9 cellular contexts compared by ENCODE assay signal in genomic region chr6:122184260-122184934, GRCh38.
DNase-seq lines count a peak whose midpoint lies in the region; ATAC-seq and TF ChIP-seq lines count a peak whose summit lies in the region.
"Had no signal": no experiment of that assay in that cellular context is flagged by ENCODE, and none has a peak within 500 bp of the region (broad histone marks: within the 10 kb centered on the region; RNA-seq: fewer than 3 reads in every experiment).

No MANE protein-coding gene starts in this region.

- no peaks in the 10 kb centered on the region for H3K27me3 ChIP-seq in PC-9 (ENCODE audit: insufficient read depth, low read depth)

- H3K9me3 Mint-ChIP-seq in CD14-positive monocyte (no peaks in the 10 kb centered on the region), T-cell (no peaks in the 10 kb centered on the region)

- H3K4me2 ChIP-seq in PC-9: no peak overlapping the region

- TF ChIP-seq CTCF in GM10248 (IDR thresholded peaks at IDR 0.05; ENCODE audit: control extremely low read depth, extremely low read depth, low read depth, missing control alignments) (peak; percentile 6), PC-9 (conservative IDR thresholded peaks at IDR 0.05) (peak; percentile 62; the same call in 1 of the 2 replicates), fibroblast of pulmonary artery (IDR thresholded peaks at IDR 0.05; ENCODE audit: low read length, missing control alignments) (peak; percentile 40), retinal pigment epithelial cell (conservative IDR thresholded peaks at IDR 0.05; ENCODE audit: low read depth, low read length) (peak; percentile 49), CD14-positive monocyte (IDR thresholded peaks at IDR 0.05) (no peak)

- CTCF ChIA-PET in GM10248 (lab: Yijun Ruan, JAX) (interaction anchor here (1.2 to 1.4 kb wide), 2 partner anchors 28 to 1129 kb away, joined by 3 read pairs; no protein-coding TSS in a partner anchor), PC-9 (lab: Charles Lee) (interaction anchor here (0.5 kb wide), 1 partner anchor 461 kb away, joined by 5 read pairs; no protein-coding TSS in a partner anchor), T-cell (lab: Charles Lee) (interaction anchor here (0.5 to 0.6 kb wide), 2 partner anchors 18 to 694 kb away, joined by 4 to 9 read pairs; no protein-coding TSS in a partner anchor)

- H2AFZ ChIP-seq in PC-9: no peak overlapping the region

- intact Hi-C loops in PC-9 (cut with micrococcal nuclease; ENCODE audit: unreplicated experiment): loop anchor here (1.0 kb wide), 1 partner anchor 754 kb away; no protein-coding TSS in a partner anchor
- intact Hi-C loops in CD14-positive monocyte (cut with micrococcal nuclease): no loop called here

- H3K4me3 Mint-ChIP-seq in CD14-positive monocyte: no peak overlapping the region
- H3K4me3 Mint-ChIP-seq in T-cell: no peak overlapping the region

- H3K4me3 ChIP-seq in PC-9: no peak overlapping the region
- H3K4me3 ChIP-seq in fibroblast of pulmonary artery (replicated peaks; ENCODE audit: low read depth, low read length): no peak overlapping the region
- no peak overlapping the region for H3K4me3 ChIP-seq in retinal pigment epithelial cell (ENCODE audit: low read length)

- POLR2A ChIA-PET in GM10248 (lab: Yijun Ruan, JAX): no interaction called here
- POLR2A ChIA-PET in PC-9 (lab: Charles Lee; ENCODE audit: unreplicated experiment): no interaction called here
- POLR2A ChIA-PET in T-cell (lab: Charles Lee): no interaction called here

- no peaks in the 10 kb centered on the region for H3K9me2 ChIP-seq in PC-9 (ENCODE audit: insufficient read depth)

- no peaks in the 10 kb centered on the region for H3K79me2 ChIP-seq in PC-9 (ENCODE audit: low read depth)

- no peak for ATAC-seq in T-cell (replicated peaks in 1 of 4)

- no peaks in the 10 kb centered on the region for H3K9me3 ChIP-seq in PC-9 (ENCODE audit: insufficient read depth, low read depth)

- no peaks in the 10 kb centered on the region for H3K36me3 ChIP-seq in PC-9 (ENCODE audit: low read depth)

- H3F3A ChIP-seq in PC-9 (ENCODE audit: insufficient read depth, low read depth): no peaks in the 10 kb centered on the region

- H3K36me3 Mint-ChIP-seq in CD14-positive monocyte (no peaks in the 10 kb centered on the region), T-cell (no peaks in the 10 kb centered on the region)

- no peaks in the 10 kb centered on the region for H4K20me1 ChIP-seq in PC-9 (ENCODE audit: insufficient read depth)

- H3K4me1 Mint-ChIP-seq in CD14-positive monocyte (no peaks in the 10 kb centered on the region), T-cell (no peaks in the 10 kb centered on the region)

- no peak for DNase-seq in GM10248 (ENCODE audit: extremely low spot score)
- no peak for DNase-seq in PC-9
- peak; percentile 33 for DNase-seq in fibroblast of pulmonary artery (ENCODE audit: low read depth)
- DNase-seq in retinal pigment epithelial cell (ENCODE audit: low read depth): no peak
- DNase-seq in CD14-positive monocyte (ENCODE audit: low spot score): no peak
- DNase-seq in T-cell: no peak
- DNase-seq in globus pallidus (ENCODE audit: low spot score): no peak
- DNase-seq in activated naive CD4-positive, alpha-beta T cell treated with anti-CD3 and anti-CD28 coated beads, Interleukin-2, amount 50 U/mL, for 16 hours: no peak
- DNase-seq: SIG-M5 had no signal

- no peak overlapping the region for H3K27ac Mint-ChIP-seq in CD14-positive monocyte
- H3K27ac Mint-ChIP-seq in T-cell: no peak overlapping the region

- peaks cover 0 to 2% (median 1%) of the 10 kb centered on the region in 3 donors for H3K27me3 Mint-ChIP-seq in CD14-positive monocyte (ENCODE audit: low read depth in 3 of 3)
- H3K27me3 Mint-ChIP-seq in T-cell: peaks cover 0 to 3% of the 10 kb centered on the region in 2 donors

- no peaks in the 10 kb centered on the region for H3K4me1 ChIP-seq in PC-9 (replicated peaks; ENCODE audit: insufficient read depth)

- H3K27ac ChIP-seq in PC-9: no peak overlapping the region

- BruUV-seq in PC-9 (replicated peaks; lab: Mats Ljungman, UMichigan): no TSS peak
